ENCODE assay signal across 6 cellular contexts in genomic region chr14:87581298-87581697, GRCh38.
"Had no signal": no experiment of that assay in that cellular context is flagged by ENCODE, and none has a peak within 500 bp of the region (broad histone marks: within the 10 kb centered on the region; RNA-seq: fewer than 3 reads in every experiment).

No MANE protein-coding gene starts in this region.

- DNase-seq: IMR-90, KBM-7, KG1 had no signal

- H3K4me2 ChIP-seq: KMS-11 had no signal

- H3K27ac ChIP-seq: HL-60, KMS-11 had no signal

- FAIRE-seq: HTR-8/SVneo had no signal

- H3K9ac ChIP-seq: KMS-11 had no signal
